19 cellular contexts compared by ENCODE assay signal in genomic region chr3:54755746-54756145, GRCh38.
DNase-seq lines count a peak whose midpoint lies in the region; ATAC-seq and TF ChIP-seq lines count a peak whose summit lies in the region.
"Had no signal": no experiment of that assay in that cellular context is flagged by ENCODE, and none has a peak within 500 bp of the region (broad histone marks: within the 10 kb centered on the region; RNA-seq: fewer than 3 reads in every experiment).

No MANE protein-coding gene starts in this region.

- H4K91ac ChIP-seq in neuronal stem cell (ENCODE audit: low read depth, low read length, poor library complexity), result no peak overlapping the region

- no peak overlapping the region for H2BK15ac ChIP-seq in neuronal stem cell (ENCODE audit: low read length)

- ATAC-seq in GM19452 (IDR thresholded peaks at IDR 0.05; ENCODE audit: unreplicated experiment) (no peak), GM19035 (IDR thresholded peaks at IDR 0.05; ENCODE audit: unreplicated experiment) (no peak), GM21381 (IDR thresholded peaks at IDR 0.05; ENCODE audit: unreplicated experiment) (no peak)
- ATAC-seq: CD8-positive, alpha-beta T cell had no signal

- no peak overlapping the region for H2BK120ac ChIP-seq in neuronal stem cell (ENCODE audit: low read depth, low read length)

- H3K9me3 ChIP-seq in neuronal stem cell (replicated peaks in 1 of 2; ENCODE audit: control insufficient read depth in 2 of 2, insufficient read depth in 1 of 2, low read depth in 1 of 2, low read length in 2 of 2), result no peaks in the 10 kb centered on the region
- H3K9me3 ChIP-seq: Peyer's patch, SJCRH30 had no signal

- no peaks in the 10 kb centered on the region for H3K36me3 ChIP-seq in neuronal stem cell (replicated peaks in 1 of 2; ENCODE audit: control insufficient read depth in 2 of 2, insufficient read depth in 2 of 2, low read length in 2 of 2)
- H3K36me3 ChIP-seq: Peyer's patch, SJCRH30 had no signal

- H3K4me1 ChIP-seq in neuronal stem cell (ENCODE audit: control insufficient read depth in 2 of 2, insufficient read depth in 1 of 2, low read depth in 1 of 2, low read length in 2 of 2), result peaks cover 0 to 5% of the 10 kb centered on the region in 2 donors
- H3K4me1 ChIP-seq: Peyer's patch, SJCRH30 had no signal

- H3K4ac ChIP-seq in neuronal stem cell (ENCODE audit: low read length), result no peak overlapping the region

- H3K4me3 ChIP-seq in choroid plexus epithelial cell (ENCODE audit: low read depth, low read length) (no peak overlapping the region), neuronal stem cell (ENCODE audit: low read length in 2 of 2) (no peak overlapping the region)
- H3K4me3 ChIP-seq: Peyer's patch, SJCRH30 had no signal

- no peak overlapping the region for H2BK5ac ChIP-seq in neuronal stem cell (ENCODE audit: low read length)

- no peak overlapping the region for H3K27ac ChIP-seq in neuronal stem cell (replicated peaks; ENCODE audit: low read length)
- H3K27ac ChIP-seq: SJCRH30 had no signal

- H2AFZ ChIP-seq in neuronal stem cell (ENCODE audit: low read length), result no peak overlapping the region

- H3K79me1 ChIP-seq in neuronal stem cell (ENCODE audit: low read depth, low read length), result no peaks in the 10 kb centered on the region

- H3K18ac ChIP-seq in neuronal stem cell (ENCODE audit: low read length), result no peak overlapping the region

- H2AK5ac ChIP-seq in neuronal stem cell (ENCODE audit: low read depth, low read length), result no peak overlapping the region

- H4K8ac ChIP-seq in neuronal stem cell (ENCODE audit: low read depth, low read length), result no peak overlapping the region

- TF ChIP-seq CTCF in choroid plexus epithelial cell (conservative IDR thresholded peaks at IDR 0.05; ENCODE audit: low read depth, low read length), result no peak

- DNase-seq in HS-5 (ENCODE audit: low read depth), result peak; percentile 11
- DNase-seq in choroid plexus epithelial cell (ENCODE audit: low read depth), result peak; percentile 34
- DNase-seq in fibroblast of the conjunctiva (ENCODE audit: low read depth), result peak; percentile 33
- DNase-seq in neuronal stem cell (ENCODE audit: low spot score), result no peak
- DNase-seq: AML-193; C1 segment of cervical spinal cord; CD8-positive, alpha-beta T cell; DMS153; Karpas-422; NCI-H1436 treated with DMSO at 0.1 percent for 48 hours; NCI-H2029 treated with DMSO at 0.1 percent for 48 hours; NCI-H345; NCI-H524; NCI-H82; Peyer's patch; SJCRH30 had no signal

- no peak overlapping the region for H3K23ac ChIP-seq in neuronal stem cell (ENCODE audit: low read depth, low read length, poor library complexity)

- H3K9ac ChIP-seq in neuronal stem cell (ENCODE audit: low read depth, low read length, poor library complexity), result no peak overlapping the region

- no peak overlapping the region for H3K4me2 ChIP-seq in neuronal stem cell (ENCODE audit: insufficient read depth, low read length, poor library complexity, severe bottlenecking)

- no peak overlapping the region for H2BK12ac ChIP-seq in neuronal stem cell (ENCODE audit: low read length)

- H3K14ac ChIP-seq in neuronal stem cell (ENCODE audit: low read length), result no peak overlapping the region

- H3K27me3 ChIP-seq in neuronal stem cell (ENCODE audit: control insufficient read depth in 3 of 3, insufficient read depth in 3 of 3, low read depth in 1 of 3, low read length in 3 of 3), result no peaks in the 10 kb centered on the region
- H3K27me3 ChIP-seq: Peyer's patch, SJCRH30 had no signal
